In genomic region chr18:22915337-22915736, GRCh38 we compare ENCODE assay signal across 18 cellular contexts. TPM values are rescaled to one million over a fixed set of nuclear protein-coding genes. Genes with fewer than 3 reads are reported as not detected.
DNase-seq lines count a peak whose midpoint lies in the region; ATAC-seq, FAIRE-seq and TF ChIP-seq lines count a peak whose summit lies in the region.
"Had no signal": no experiment of that assay in that cellular context is flagged by ENCODE, and none has a peak within 500 bp of the region (broad histone marks: within the 10 kb centered on the region; RNA-seq: fewer than 3 reads in every experiment).

No MANE protein-coding gene starts in this region.

- FAIRE-seq in A549 (lab: Jason Lieb, UNC) = no peak

- no peaks in the 10 kb centered on the region for H3K9me3 Mint-ChIP-seq in neural progenitor cell
- H3K9me3 Mint-ChIP-seq in activated CD4-positive, alpha-beta T cell treated with anti-CD3 and anti-CD28 coated beads, Interleukin-2, amount 10 ng/mL, durations not matched to agents 7 days and 5 days = no peaks in the 10 kb centered on the region
- no peaks in the 10 kb centered on the region for H3K9me3 Mint-ChIP-seq in activated CD4-positive, alpha-beta T cell treated with anti-CD3 and anti-CD28 coated beads for 36 hours (ENCODE audit: low read depth)

- TF ChIP-seq CTCF in A549 (IDR thresholded peaks at IDR 0.05) (no peak), RWPE2 (IDR thresholded peaks at IDR 0.05; ENCODE audit: poor library complexity, severe bottlenecking) (no peak), esophagus squamous epithelium (IDR thresholded peaks at IDR 0.05) (no peak), neural progenitor cell (IDR thresholded peaks at IDR 0.05) (no peak)

- no peaks in the 10 kb centered on the region for H3F3A ChIP-seq in neural progenitor cell (ENCODE audit: low read depth)

- DNase-seq in A549 (ENCODE audit: low read depth in 1 of 2, low spot score in 1 of 2) (no peak), RWPE2 (ENCODE audit: low spot score) (no peak), esophagus squamous epithelium (lab: John Stamatoyannopoulos, UW) (no peak), neural progenitor cell (ENCODE audit: low spot score) (no peak)
- no peak for DNase-seq in activated CD4-positive, alpha-beta T cell treated with anti-CD3 and anti-CD28 coated beads, Interleukin-2, amount 10 ng/mL, durations not matched to agents 7 days and 5 days
- no peak for DNase-seq in activated CD4-positive, alpha-beta T cell treated with anti-CD3 and anti-CD28 coated beads for 36 hours
- DNase-seq: COR-L47, H7, KG1, NCI-H1092, NCI-H1694 treated with DMSO at 0.1 percent for 48 hours, NCI-H345, NCI-H526 treated with DMSO at 0.1 percent for 48 hours, PC-9 had no signal

- H3K27ac ChIP-seq in A549 (no peak overlapping the region), RWPE2 (ENCODE audit: poor library complexity, severe bottlenecking) (peak overlapping the region; percentile 77), esophagus squamous epithelium (peak overlapping the region in 2 of 4 donors; percentile 57 to 66), neural progenitor cell (no peak overlapping the region)
- H3K27ac ChIP-seq: PC-9 had no signal

- H3K4me3 Mint-ChIP-seq in neural progenitor cell = no peak overlapping the region
- no peak overlapping the region for H3K4me3 Mint-ChIP-seq in activated CD4-positive, alpha-beta T cell treated with anti-CD3 and anti-CD28 coated beads, Interleukin-2, amount 10 ng/mL, durations not matched to agents 7 days and 5 days
- H3K4me3 Mint-ChIP-seq in activated CD4-positive, alpha-beta T cell treated with anti-CD3 and anti-CD28 coated beads for 36 hours = no peak overlapping the region
- H3K4me3 Mint-ChIP-seq: CD14-positive monocyte had no signal

- peaks cover 10% of the 10 kb centered on the region; the same call in 2 of the 3 replicates for H3K4me1 ChIP-seq in A549
- peaks cover 42% of the 10 kb centered on the region for H3K4me1 ChIP-seq in RWPE2 (ENCODE audit: insufficient read depth, poor library complexity, severe bottlenecking)
- H3K4me1 ChIP-seq in esophagus squamous epithelium = peaks cover 0 to 42% (median 2%) of the 10 kb centered on the region in 3 donors
- peaks cover 24% of the 10 kb centered on the region for H3K4me1 ChIP-seq in neural progenitor cell

- POLR2A ChIA-PET in A549 (lab: Yijun Ruan, JAX) = no interaction called here
- POLR2A ChIA-PET in activated CD4-positive, alpha-beta T cell treated with anti-CD3 and anti-CD28 coated beads, Interleukin-2, amount 10 ng/mL, durations not matched to agents 7 days and 5 days (lab: Charles Lee) = no interaction called here
- POLR2A ChIA-PET in activated CD4-positive, alpha-beta T cell treated with anti-CD3 and anti-CD28 coated beads for 36 hours (lab: Charles Lee) = no interaction called here

- CTCF ChIA-PET in A549 (lab: Yijun Ruan, JAX) = interaction anchor here (2.3 kb wide), 1 partner anchor 14 kb away, joined by 5 read pairs; no protein-coding TSS in a partner anchor
- CTCF ChIA-PET in activated CD4-positive, alpha-beta T cell treated with anti-CD3 and anti-CD28 coated beads, Interleukin-2, amount 10 ng/mL, durations not matched to agents 7 days and 5 days (lab: Charles Lee) = interaction anchor here (1.7 kb wide), 1 partner anchor 9 kb away, joined by 6 read pairs; no protein-coding TSS in a partner anchor
- CTCF ChIA-PET in activated CD4-positive, alpha-beta T cell treated with anti-CD3 and anti-CD28 coated beads for 36 hours (lab: Charles Lee) = interaction anchor here (1.1 kb wide), 1 partner anchor 16 kb away, joined by 3 read pairs; no protein-coding TSS in a partner anchor

- no peak overlapping the region for H3K4me3 ChIP-seq in A549
- H3K4me3 ChIP-seq in RWPE2 (ENCODE audit: severe bottlenecking) = peak overlapping the region; percentile 31
- peak overlapping the region; percentile 20 to 52 (median 32) for H3K4me3 ChIP-seq in esophagus squamous epithelium
- no peak overlapping the region for H3K4me3 ChIP-seq in neural progenitor cell
- H3K4me3 ChIP-seq: PC-9 had no signal

- no peak overlapping the region for H2AFZ ChIP-seq in neural progenitor cell (replicated peaks)
- H2AFZ ChIP-seq: PC-9 had no signal

- no peaks in the 10 kb centered on the region for H3K79me2 ChIP-seq in neural progenitor cell (ENCODE audit: low read depth)

- no peak for TF ChIP-seq EP300 in A549 (IDR thresholded peaks at IDR 0.05)

- no peak overlapping the region for H3K9ac ChIP-seq in neural progenitor cell

- H3K27me3 ChIP-seq in RWPE2 (ENCODE audit: insufficient read depth, poor library complexity, severe bottlenecking) = no peaks in the 10 kb centered on the region
- H3K27me3 ChIP-seq in esophagus squamous epithelium = no peaks in the 10 kb centered on the region
- no peaks in the 10 kb centered on the region for H3K27me3 ChIP-seq in neural progenitor cell

- peaks cover under 1% of the 10 kb centered on the region for H3K36me3 Mint-ChIP-seq in neural progenitor cell
- no peaks in the 10 kb centered on the region for H3K36me3 Mint-ChIP-seq in activated CD4-positive, alpha-beta T cell treated with anti-CD3 and anti-CD28 coated beads, Interleukin-2, amount 10 ng/mL, durations not matched to agents 7 days and 5 days (ENCODE audit: low read depth)
- no peaks in the 10 kb centered on the region for H3K36me3 Mint-ChIP-seq in activated CD4-positive, alpha-beta T cell treated with anti-CD3 and anti-CD28 coated beads for 36 hours (ENCODE audit: low read depth)
- H3K36me3 Mint-ChIP-seq: CD14-positive monocyte had no signal

- peaks cover 46% of the 10 kb centered on the region for H3K36me3 ChIP-seq in RWPE2 (ENCODE audit: low read depth)
- no peaks in the 10 kb centered on the region for H3K36me3 ChIP-seq in esophagus squamous epithelium
- H3K36me3 ChIP-seq in neural progenitor cell = no peaks in the 10 kb centered on the region

- TF ChIP-seq POLR2A in A549 (IDR thresholded peaks at IDR 0.05; ENCODE audit: low read length) (no peak), esophagus squamous epithelium (IDR thresholded peaks at IDR 0.05) (no peak)

- H3K4me1 Mint-ChIP-seq in neural progenitor cell = peaks cover 7% of the 10 kb centered on the region
- no peaks in the 10 kb centered on the region for H3K4me1 Mint-ChIP-seq in activated CD4-positive, alpha-beta T cell treated with anti-CD3 and anti-CD28 coated beads, Interleukin-2, amount 10 ng/mL, durations not matched to agents 7 days and 5 days
- H3K4me1 Mint-ChIP-seq in activated CD4-positive, alpha-beta T cell treated with anti-CD3 and anti-CD28 coated beads for 36 hours = no peaks in the 10 kb centered on the region
- H3K4me1 Mint-ChIP-seq: CD14-positive monocyte had no signal

- H3K9me3 ChIP-seq in A549 = no peaks in the 10 kb centered on the region
- no peaks in the 10 kb centered on the region for H3K9me3 ChIP-seq in RWPE2 (ENCODE audit: severe bottlenecking)
- H3K9me3 ChIP-seq in esophagus squamous epithelium = no peaks in the 10 kb centered on the region
- H3K9me3 ChIP-seq in neural progenitor cell (ENCODE audit: low read depth) = no peaks in the 10 kb centered on the region

- H4K20me1 ChIP-seq in neural progenitor cell (ENCODE audit: low read depth) = no peaks in the 10 kb centered on the region

- ATAC-seq in A549 (no peak), RWPE2 (ENCODE audit: low read depth) (no peak), HG02763 (IDR thresholded peaks at IDR 0.05; ENCODE audit: unreplicated experiment) (no peak), GM18520 (IDR thresholded peaks at IDR 0.05; ENCODE audit: unreplicated experiment) (no peak)
- ATAC-seq in activated CD4-positive, alpha-beta T cell treated with anti-CD3 and anti-CD28 coated beads for 36 hours = no peak
- ATAC-seq: Right ventricle myocardium inferior had no signal

- TF ChIP-seq RAD21 in A549 (conservative IDR thresholded peaks at IDR 0.05 in 1 of 2, IDR thresholded peaks at IDR 0.05 in 1 of 2) = no peak

- intact Hi-C loops in esophagus squamous epithelium (cut with DNase I) = loop anchor here (10.0 kb wide), 1 partner anchor 71 kb away; no protein-coding TSS in a partner anchor
- intact Hi-C loops in activated CD4-positive, alpha-beta T cell treated with anti-CD3 and anti-CD28 coated beads for 36 hours (cut with DNase I, micrococcal nuclease) = no loop called here

- H3K27ac Mint-ChIP-seq in neural progenitor cell = no peak overlapping the region
- H3K27ac Mint-ChIP-seq in activated CD4-positive, alpha-beta T cell treated with anti-CD3 and anti-CD28 coated beads, Interleukin-2, amount 10 ng/mL, durations not matched to agents 7 days and 5 days = no peak overlapping the region
- H3K27ac Mint-ChIP-seq in activated CD4-positive, alpha-beta T cell treated with anti-CD3 and anti-CD28 coated beads for 36 hours = no peak overlapping the region
- H3K27ac Mint-ChIP-seq: CD14-positive monocyte had no signal

- no peaks in the 10 kb centered on the region for H3K27me3 Mint-ChIP-seq in neural progenitor cell (ENCODE audit: insufficient read depth, low read depth)
- peaks cover 2% of the 10 kb centered on the region for H3K27me3 Mint-ChIP-seq in activated CD4-positive, alpha-beta T cell treated with anti-CD3 and anti-CD28 coated beads, Interleukin-2, amount 10 ng/mL, durations not matched to agents 7 days and 5 days
- H3K27me3 Mint-ChIP-seq in activated CD4-positive, alpha-beta T cell treated with anti-CD3 and anti-CD28 coated beads for 36 hours = peaks cover 2% of the 10 kb centered on the region

- H3K4me2 ChIP-seq in A549 = peak overlapping the region; percentile 40; the same call in 1 of the 3 replicates
- peak overlapping the region; percentile 51 for H3K4me2 ChIP-seq in neural progenitor cell

TF ChIP-seq in A549, 52 proteins besides CTCF, POLR2A, EP300 and RAD21:
- TF ChIP-seq TFCP2L1 (CRISPR knock-in tag; IDR thresholded peaks at IDR 0.05) (no peak), KDM5A (IDR thresholded peaks at IDR 0.05) (no peak), HOXB13 (CRISPR knock-in tag; IDR thresholded peaks at IDR 0.05; ENCODE audit: low read depth) (no peak), MAFK (IDR thresholded peaks at IDR 0.05; ENCODE audit: partially characterized antibody) (peak; percentile 69)

RNA-seq across cellular contexts. Expression of gene RBBP8, which starts 17.8 kb away (rescaled TPM):
- polyA plus RNA-seq in A549 (2011; rRNA removed) = 49.6 and 65.4 TPM in 2 replicates
- 11.4 and 13.0 TPM in 2 replicates for polyA plus RNA-seq in A549 (2012; cell fraction: cytosol; rRNA removed)
- 4.4 and 8.5 TPM in 2 replicates for polyA plus RNA-seq in A549 (2012; cell fraction: nucleus; rRNA removed)
- 25.6 to 28.2 TPM (median 26.8 TPM) in 3 replicates for polyA plus RNA-seq in A549 (2017; fragmentation: RNase III; extraction: RNeasy Plus Mini Kit Qiagen cat#74134 plus additional on column Dnase treatment)
- polyA minus RNA-seq in A549 (2011; rRNA and poly(A)+ RNA removed) = 14.9 and 19.3 TPM in 2 replicates
- 10 to 100 TPM; 22.3 to 69.8 (median 53.2) TPM for total RNA-seq in esophagus squamous epithelium
- 50.5 and 64.8 TPM in 2 replicates for total RNA-seq in neural progenitor cell (ENCODE audit: low replicate concordance)
- total RNA-seq in activated CD4-positive, alpha-beta T cell treated with anti-CD3 and anti-CD28 coated beads, Interleukin-2, amount 10 ng/mL, durations not matched to agents 7 days and 5 days = 10 to 100 TPM; 63.3 to 66.2 TPM
- total RNA-seq in activated CD4-positive, alpha-beta T cell treated with anti-CD3 and anti-CD28 coated beads for 36 hours = 100 to 1,000 TPM in 1 of 2 experiments, 10 to 100 TPM in 1; 74.3 to 101 TPM

Comparison
In these comparisons a context has a peak if more than half of its experiments do, and no peak if none do; other contexts are left out.
1. H3K4me3 ChIP-seq: peak in RWPE2 (single experiment) and esophagus squamous epithelium (4 of 4); none in A549 (single experiment) and neural progenitor cell (single experiment).